Comparison of ENCODE assay signal across 1 cellular context in the genomic region with DNA sequence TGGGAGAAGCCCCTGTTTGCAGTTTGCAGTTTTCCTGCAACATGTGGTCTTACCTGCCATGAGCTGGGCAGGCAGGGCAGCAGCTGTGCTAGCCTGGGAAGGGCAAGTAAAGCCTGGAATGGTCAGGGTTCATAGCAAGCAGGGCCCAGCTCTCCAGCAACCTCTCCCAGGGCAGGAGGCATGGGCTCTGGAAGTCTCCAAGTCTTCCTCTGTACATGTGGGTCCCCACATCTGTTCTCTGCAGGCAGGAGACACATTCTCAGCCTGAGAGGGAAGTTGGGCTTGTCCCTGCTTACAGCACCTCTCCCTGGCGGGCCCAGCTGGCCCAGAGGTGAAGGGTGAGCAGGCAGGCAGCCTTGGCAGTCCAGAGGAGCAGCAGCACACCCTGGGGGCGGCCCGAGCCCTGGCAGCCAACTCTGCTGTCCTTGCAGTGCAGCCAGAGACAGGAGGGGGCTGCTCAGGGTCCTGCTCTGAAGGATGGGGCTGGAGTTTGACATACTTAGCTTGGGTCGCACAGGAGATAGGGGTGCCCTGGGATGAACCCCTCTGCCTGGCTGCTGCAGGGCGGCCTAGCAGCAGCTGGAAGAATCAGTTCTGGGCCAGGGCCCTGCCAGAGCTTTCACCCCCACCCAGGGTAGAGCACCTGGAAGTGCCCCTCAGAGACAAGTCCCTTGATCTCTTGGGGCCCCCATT.
TF ChIP-seq lines count a peak whose summit lies in the region.

No MANE protein-coding gene starts in this region.

TF ChIP-seq in HepG2, 621 proteins besides CTCF, POLR2A, EP300 and RAD21 (continued from another document and continues in another):
- TF ChIP-seq, protein P1, sequence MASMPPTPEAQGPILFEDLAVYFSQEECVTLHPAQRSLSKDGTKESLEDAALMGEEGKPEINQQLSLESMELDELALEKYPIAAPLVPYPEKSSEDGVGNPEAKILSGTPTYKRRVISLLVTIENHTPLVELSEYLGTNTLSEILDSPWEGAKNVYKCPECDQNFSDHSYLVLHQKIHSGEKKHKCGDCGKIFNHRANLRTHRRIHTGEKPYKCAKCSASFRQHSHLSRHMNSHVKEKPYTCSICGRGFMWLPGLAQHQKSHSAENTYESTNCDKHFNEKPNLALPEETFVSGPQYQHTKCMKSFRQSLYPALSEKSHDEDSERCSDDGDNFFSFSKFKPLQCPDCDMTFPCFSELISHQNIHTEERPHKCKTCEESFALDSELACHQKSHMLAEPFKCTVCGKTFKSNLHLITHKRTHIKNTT (CRISPR knock-in tag; IDR thresholded peaks at IDR 0.05): no peak
- no peak for TF ChIP-seq HNRNPUL1 (IDR thresholded peaks at IDR 0.05; ENCODE audit: low read depth, low read length)
- TF ChIP-seq, protein P2, sequence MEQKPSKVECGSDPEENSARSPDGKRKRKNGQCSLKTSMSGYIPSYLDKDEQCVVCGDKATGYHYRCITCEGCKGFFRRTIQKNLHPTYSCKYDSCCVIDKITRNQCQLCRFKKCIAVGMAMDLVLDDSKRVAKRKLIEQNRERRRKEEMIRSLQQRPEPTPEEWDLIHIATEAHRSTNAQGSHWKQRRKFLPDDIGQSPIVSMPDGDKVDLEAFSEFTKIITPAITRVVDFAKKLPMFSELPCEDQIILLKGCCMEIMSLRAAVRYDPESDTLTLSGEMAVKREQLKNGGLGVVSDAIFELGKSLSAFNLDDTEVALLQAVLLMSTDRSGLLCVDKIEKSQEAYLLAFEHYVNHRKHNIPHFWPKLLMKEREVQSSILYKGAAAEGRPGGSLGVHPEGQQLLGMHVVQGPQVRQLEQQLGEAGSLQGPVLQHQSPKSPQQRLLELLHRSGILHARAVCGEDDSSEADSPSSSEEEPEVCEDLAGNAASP (CRISPR knock-in tag; IDR thresholded peaks at IDR 0.05; ENCODE audit: borderline replicate concordance): peak; percentile 76
- no peak for TF ChIP-seq JUNB (CRISPR knock-in tag; IDR thresholded peaks at IDR 0.05; ENCODE audit: borderline replicate concordance)
- TF ChIP-seq, protein P3, sequence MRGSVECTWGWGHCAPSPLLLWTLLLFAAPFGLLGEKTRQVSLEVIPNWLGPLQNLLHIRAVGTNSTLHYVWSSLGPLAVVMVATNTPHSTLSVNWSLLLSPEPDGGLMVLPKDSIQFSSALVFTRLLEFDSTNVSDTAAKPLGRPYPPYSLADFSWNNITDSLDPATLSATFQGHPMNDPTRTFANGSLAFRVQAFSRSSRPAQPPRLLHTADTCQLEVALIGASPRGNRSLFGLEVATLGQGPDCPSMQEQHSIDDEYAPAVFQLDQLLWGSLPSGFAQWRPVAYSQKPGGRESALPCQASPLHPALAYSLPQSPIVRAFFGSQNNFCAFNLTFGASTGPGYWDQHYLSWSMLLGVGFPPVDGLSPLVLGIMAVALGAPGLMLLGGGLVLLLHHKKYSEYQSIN (CRISPR knock-in tag; IDR thresholded peaks at IDR 0.05; ENCODE audit: borderline replicate concordance): no peak
- TF ChIP-seq ZNF713 (CRISPR knock-in tag; IDR thresholded peaks at IDR 0.05): no peak
- peak; percentile 91; the same call in 1 of the 2 replicates for TF ChIP-seq ZNF614 (CRISPR knock-in tag; IDR thresholded peaks at IDR 0.05; ENCODE audit: borderline replicate concordance)
- TF ChIP-seq, protein P4, sequence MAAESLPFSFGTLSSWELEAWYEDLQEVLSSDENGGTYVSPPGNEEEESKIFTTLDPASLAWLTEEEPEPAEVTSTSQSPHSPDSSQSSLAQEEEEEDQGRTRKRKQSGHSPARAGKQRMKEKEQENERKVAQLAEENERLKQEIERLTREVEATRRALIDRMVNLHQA (CRISPR knock-in tag; IDR thresholded peaks at IDR 0.05): no peak
- TF ChIP-seq ATRX (CRISPR knock-in tag; IDR thresholded peaks at IDR 0.05; ENCODE audit: borderline replicate concordance): no peak
- no peak for TF ChIP-seq ZNF282 (IDR thresholded peaks at IDR 0.05; ENCODE audit: partially characterized antibody)
- TF ChIP-seq ARHGAP35 (CRISPR knock-in tag; IDR thresholded peaks at IDR 0.05; ENCODE audit: borderline replicate concordance): peak; percentile 89; the same call in 1 of the 2 replicates
- no peak for TF ChIP-seq RAD51 (IDR thresholded peaks at IDR 0.05; ENCODE audit: borderline replicate concordance)
- TF ChIP-seq NBN (conservative IDR thresholded peaks at IDR 0.05): no peak
- TF ChIP-seq, protein P5, sequence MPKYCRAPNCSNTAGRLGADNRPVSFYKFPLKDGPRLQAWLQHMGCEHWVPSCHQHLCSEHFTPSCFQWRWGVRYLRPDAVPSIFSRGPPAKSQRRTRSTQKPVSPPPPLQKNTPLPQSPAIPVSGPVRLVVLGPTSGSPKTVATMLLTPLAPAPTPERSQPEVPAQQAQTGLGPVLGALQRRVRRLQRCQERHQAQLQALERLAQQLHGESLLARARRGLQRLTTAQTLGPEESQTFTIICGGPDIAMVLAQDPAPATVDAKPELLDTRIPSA (CRISPR knock-in tag; IDR thresholded peaks at IDR 0.05; ENCODE audit: borderline replicate concordance): no peak
- peak; percentile 97; the same call in 1 of the 2 replicates for TF ChIP-seq ZNF572 (CRISPR knock-in tag; IDR thresholded peaks at IDR 0.05)
- TF ChIP-seq MTA3 (CRISPR knock-in tag; IDR thresholded peaks at IDR 0.05): no peak
- TF ChIP-seq ZNF678 (CRISPR knock-in tag; IDR thresholded peaks at IDR 0.05): no peak
- TF ChIP-seq MYNN (CRISPR knock-in tag; IDR thresholded peaks at IDR 0.05; ENCODE audit: low read depth): no peak
- TF ChIP-seq ZNF816 (CRISPR knock-in tag; IDR thresholded peaks at IDR 0.05; ENCODE audit: borderline replicate concordance): 0 out of 2 replicates have a peak, but pooled peaks have one; percentile 73
- TF ChIP-seq ZNF547 (CRISPR knock-in tag; IDR thresholded peaks at IDR 0.05): peak; percentile 38; the same call in 1 of the 2 replicates
- TF ChIP-seq ADNP (CRISPR knock-in tag; IDR thresholded peaks at IDR 0.05): no peak
- TF ChIP-seq, protein P6, sequence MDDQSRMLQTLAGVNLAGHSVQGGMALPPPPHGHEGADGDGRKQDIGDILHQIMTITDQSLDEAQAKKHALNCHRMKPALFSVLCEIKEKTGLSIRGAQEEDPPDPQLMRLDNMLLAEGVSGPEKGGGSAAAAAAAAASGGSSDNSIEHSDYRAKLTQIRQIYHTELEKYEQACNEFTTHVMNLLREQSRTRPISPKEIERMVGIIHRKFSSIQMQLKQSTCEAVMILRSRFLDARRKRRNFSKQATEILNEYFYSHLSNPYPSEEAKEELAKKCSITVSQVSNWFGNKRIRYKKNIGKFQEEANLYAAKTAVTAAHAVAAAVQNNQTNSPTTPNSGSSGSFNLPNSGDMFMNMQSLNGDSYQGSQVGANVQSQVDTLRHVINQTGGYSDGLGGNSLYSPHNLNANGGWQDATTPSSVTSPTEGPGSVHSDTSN (CRISPR knock-in tag; IDR thresholded peaks at IDR 0.05; ENCODE audit: borderline replicate concordance): no peak
- no peak for TF ChIP-seq MBD4 (IDR thresholded peaks at IDR 0.05; ENCODE audit: borderline replicate concordance, low read length)
- TF ChIP-seq ZBTB42 (CRISPR knock-in tag; IDR thresholded peaks at IDR 0.05): no peak
- TF ChIP-seq ZNF501 (CRISPR knock-in tag; IDR thresholded peaks at IDR 0.05): peak; percentile 92
- peak; percentile 80; the same call in 1 of the 2 replicates for TF ChIP-seq MIXL1 (CRISPR knock-in tag; IDR thresholded peaks at IDR 0.05)
- no peak; the same call in 1 of the 2 replicates for TF ChIP-seq ZBTB3 (CRISPR knock-in tag; IDR thresholded peaks at IDR 0.05; ENCODE audit: borderline replicate concordance, low read depth)
- no peak for TF ChIP-seq KDM1A (CRISPR knock-in tag; IDR thresholded peaks at IDR 0.05)
- TF ChIP-seq, protein P7, sequence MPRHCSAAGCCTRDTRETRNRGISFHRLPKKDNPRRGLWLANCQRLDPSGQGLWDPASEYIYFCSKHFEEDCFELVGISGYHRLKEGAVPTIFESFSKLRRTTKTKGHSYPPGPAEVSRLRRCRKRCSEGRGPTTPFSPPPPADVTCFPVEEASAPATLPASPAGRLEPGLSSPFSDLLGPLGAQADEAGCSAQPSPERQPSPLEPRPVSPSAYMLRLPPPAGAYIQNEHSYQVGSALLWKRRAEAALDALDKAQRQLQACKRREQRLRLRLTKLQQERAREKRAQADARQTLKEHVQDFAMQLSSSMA (CRISPR knock-in tag; IDR thresholded peaks at IDR 0.05): no peak; the same call in 1 of the 2 replicates
- TF ChIP-seq NFE2 (CRISPR knock-in tag; IDR thresholded peaks at IDR 0.05): no peak
- TF ChIP-seq TMF1 (CRISPR knock-in tag; IDR thresholded peaks at IDR 0.05; ENCODE audit: low read depth): 0 out of 2 replicates have a peak, but pooled peaks have one; percentile 24
- TF ChIP-seq, protein P8, sequence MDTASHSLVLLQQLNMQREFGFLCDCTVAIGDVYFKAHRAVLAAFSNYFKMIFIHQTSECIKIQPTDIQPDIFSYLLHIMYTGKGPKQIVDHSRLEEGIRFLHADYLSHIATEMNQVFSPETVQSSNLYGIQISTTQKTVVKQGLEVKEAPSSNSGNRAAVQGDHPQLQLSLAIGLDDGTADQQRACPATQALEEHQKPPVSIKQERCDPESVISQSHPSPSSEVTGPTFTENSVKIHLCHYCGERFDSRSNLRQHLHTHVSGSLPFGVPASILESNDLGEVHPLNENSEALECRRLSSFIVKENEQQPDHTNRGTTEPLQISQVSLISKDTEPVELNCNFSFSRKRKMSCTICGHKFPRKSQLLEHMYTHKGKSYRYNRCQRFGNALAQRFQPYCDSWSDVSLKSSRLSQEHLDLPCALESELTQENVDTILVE (CRISPR knock-in tag; IDR thresholded peaks at IDR 0.05): peak; percentile 80
- no peak for TF ChIP-seq ZNF451 (CRISPR knock-in tag; IDR thresholded peaks at IDR 0.05)
- no peak for TF ChIP-seq ZNF530 (CRISPR knock-in tag; IDR thresholded peaks at IDR 0.05; ENCODE audit: low read depth)
- TF ChIP-seq ZNF446 (CRISPR knock-in tag; IDR thresholded peaks at IDR 0.05): no peak
- no peak for TF ChIP-seq ZNF383 (CRISPR knock-in tag; IDR thresholded peaks at IDR 0.05; ENCODE audit: borderline replicate concordance)
- TF ChIP-seq ZNF776 (CRISPR knock-in tag; IDR thresholded peaks at IDR 0.05): no peak
- no peak for TF ChIP-seq GTF3A (CRISPR knock-in tag; conservative IDR thresholded peaks at IDR 0.05)
- no peak for TF ChIP-seq CHD2 (IDR thresholded peaks at IDR 0.05; ENCODE audit: low read depth, low read length)
- TF ChIP-seq PAWR (CRISPR knock-in tag; IDR thresholded peaks at IDR 0.05; ENCODE audit: borderline replicate concordance): no peak
- TF ChIP-seq ZNF138 (CRISPR knock-in tag; IDR thresholded peaks at IDR 0.05; ENCODE audit: low read depth): peak; percentile 79
- peak; percentile 79; the same call in 1 of the 2 replicates for TF ChIP-seq NFKBIZ (CRISPR knock-in tag; IDR thresholded peaks at IDR 0.05)
- TF ChIP-seq RFXANK (CRISPR knock-in tag; IDR thresholded peaks at IDR 0.05): no peak
- TF ChIP-seq GATA4 (IDR thresholded peaks at IDR 0.05; ENCODE audit: borderline replicate concordance, low read depth): no peak
- peak; percentile 27; the same call in 1 of the 2 replicates for TF ChIP-seq ZNF652 (CRISPR knock-in tag; IDR thresholded peaks at IDR 0.05; ENCODE audit: borderline replicate concordance, low read depth)
- TF ChIP-seq RARA (CRISPR knock-in tag; IDR thresholded peaks at IDR 0.05): peak; percentile 73
- TF ChIP-seq PRMT3 (CRISPR knock-in tag; IDR thresholded peaks at IDR 0.05; ENCODE audit: borderline replicate concordance, low read depth): no peak
- TF ChIP-seq, protein P9, sequence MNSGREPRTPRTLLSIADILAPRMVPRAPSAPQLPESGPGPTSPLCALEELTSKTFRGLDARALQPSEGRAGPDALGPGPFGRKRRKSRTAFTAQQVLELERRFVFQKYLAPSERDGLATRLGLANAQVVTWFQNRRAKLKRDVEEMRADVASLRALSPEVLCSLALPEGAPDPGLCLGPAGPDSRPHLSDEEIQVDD (CRISPR knock-in tag; IDR thresholded peaks at IDR 0.05; ENCODE audit: borderline replicate concordance): peak; percentile 66; the same call in 1 of the 2 replicates
- TF ChIP-seq JDP2 (CRISPR knock-in tag; IDR thresholded peaks at IDR 0.05; ENCODE audit: borderline replicate concordance): no peak
- TF ChIP-seq, protein P10, sequence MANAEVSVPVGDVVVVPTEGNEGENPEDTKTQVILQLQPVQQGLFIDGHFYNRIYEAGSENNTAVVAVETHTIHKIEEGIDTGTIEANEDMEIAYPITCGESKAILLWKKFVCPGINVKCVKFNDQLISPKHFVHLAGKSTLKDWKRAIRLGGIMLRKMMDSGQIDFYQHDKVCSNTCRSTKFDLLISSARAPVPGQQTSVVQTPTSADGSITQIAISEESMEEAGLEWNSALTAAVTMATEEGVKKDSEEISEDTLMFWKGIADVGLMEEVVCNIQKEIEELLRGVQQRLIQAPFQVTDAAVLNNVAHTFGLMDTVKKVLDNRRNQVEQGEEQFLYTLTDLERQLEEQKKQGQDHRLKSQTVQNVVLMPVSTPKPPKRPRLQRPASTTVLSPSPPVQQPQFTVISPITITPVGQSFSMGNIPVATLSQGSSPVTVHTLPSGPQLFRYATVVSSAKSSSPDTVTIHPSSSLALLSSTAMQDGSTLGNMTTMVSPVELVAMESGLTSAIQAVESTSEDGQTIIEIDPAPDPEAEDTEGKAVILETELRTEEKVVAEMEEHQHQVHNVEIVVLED (CRISPR knock-in tag; IDR thresholded peaks at IDR 0.05; ENCODE audit: borderline replicate concordance): no peak; the same call in 1 of the 2 replicates
- TF ChIP-seq TBX2 (CRISPR knock-in tag; IDR thresholded peaks at IDR 0.05; ENCODE audit: borderline replicate concordance): peak; percentile 87
- no peak for TF ChIP-seq ZNF672 (CRISPR knock-in tag; IDR thresholded peaks at IDR 0.05)
- peak; percentile 43; the same call in 1 of the 2 replicates for TF ChIP-seq ETV6 (CRISPR knock-in tag; conservative IDR thresholded peaks at IDR 0.05)
- no peak for TF ChIP-seq ZNF660 (CRISPR knock-in tag; IDR thresholded peaks at IDR 0.05; ENCODE audit: borderline replicate concordance, low read depth)
- TF ChIP-seq ZNF337 (CRISPR knock-in tag; IDR thresholded peaks at IDR 0.05; ENCODE audit: borderline replicate concordance, low read depth): no peak
- TF ChIP-seq, protein P11, sequence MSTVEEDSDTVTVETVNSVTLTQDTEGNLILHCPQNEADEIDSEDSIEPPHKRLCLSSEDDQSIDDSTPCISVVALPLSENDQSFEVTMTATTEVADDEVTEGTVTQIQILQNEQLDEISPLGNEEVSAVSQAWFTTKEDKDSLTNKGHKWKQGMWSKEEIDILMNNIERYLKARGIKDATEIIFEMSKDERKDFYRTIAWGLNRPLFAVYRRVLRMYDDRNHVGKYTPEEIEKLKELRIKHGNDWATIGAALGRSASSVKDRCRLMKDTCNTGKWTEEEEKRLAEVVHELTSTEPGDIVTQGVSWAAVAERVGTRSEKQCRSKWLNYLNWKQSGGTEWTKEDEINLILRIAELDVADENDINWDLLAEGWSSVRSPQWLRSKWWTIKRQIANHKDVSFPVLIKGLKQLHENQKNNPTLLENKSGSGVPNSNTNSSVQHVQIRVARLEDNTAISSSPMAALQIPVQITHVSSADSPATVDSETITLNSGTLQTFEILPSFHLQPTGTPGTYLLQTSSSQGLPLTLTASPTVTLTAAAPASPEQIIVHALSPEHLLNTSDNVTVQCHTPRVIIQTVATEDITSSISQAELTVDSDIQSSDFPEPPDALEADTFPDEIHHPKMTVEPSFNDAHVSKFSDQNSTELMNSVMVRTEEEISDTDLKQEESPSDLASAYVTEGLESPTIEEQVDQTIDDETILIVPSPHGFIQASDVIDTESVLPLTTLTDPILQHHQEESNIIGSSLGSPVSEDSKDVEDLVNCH (CRISPR knock-in tag; IDR thresholded peaks at IDR 0.05): no peak
